In the genomic region with DNA sequence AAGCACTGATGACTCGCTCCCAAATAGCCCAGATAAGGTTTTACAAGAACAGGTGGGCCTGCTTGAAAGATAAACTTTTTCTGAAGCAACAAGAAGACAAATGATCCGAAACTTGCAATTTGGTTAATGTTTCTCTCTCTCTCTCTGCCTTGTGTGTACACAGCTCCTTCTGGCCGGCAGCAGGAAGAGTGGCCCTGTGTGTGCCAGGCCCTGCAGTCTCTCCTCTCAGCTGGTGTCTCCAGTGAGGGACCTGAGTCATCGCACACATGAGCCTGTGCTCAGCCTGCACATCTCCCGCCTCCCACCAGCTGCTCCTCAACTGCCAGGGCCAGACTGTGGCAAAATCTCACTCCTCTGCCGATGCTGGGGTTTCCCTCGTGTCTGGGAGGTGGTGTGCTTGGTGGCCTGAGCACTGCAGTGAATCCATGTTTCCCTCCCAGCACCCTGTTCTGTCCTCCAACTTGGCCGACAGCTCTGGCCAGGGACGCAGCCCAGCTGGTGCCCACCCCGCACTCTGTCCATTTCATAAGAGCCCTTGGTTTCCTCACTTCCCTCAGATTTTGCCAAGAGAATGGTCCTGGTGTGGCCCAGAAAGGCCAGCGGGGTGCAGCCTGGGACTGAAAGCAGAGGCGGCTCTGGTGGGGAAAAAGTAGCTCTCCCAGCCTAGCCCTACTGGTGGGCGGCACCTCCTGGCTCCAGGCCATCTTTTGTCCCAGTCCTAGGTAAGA, we compare ENCODE assay signal across 11 cellular contexts. TPM values are rescaled to one million over a fixed set of nuclear protein-coding genes. Genes with fewer than 3 reads are reported as not detected.
DNase-seq lines count a peak whose midpoint lies in the region; ATAC-seq, FAIRE-seq and TF ChIP-seq lines count a peak whose summit lies in the region.
"Had no signal": no experiment of that assay in that cellular context is flagged by ENCODE, and none has a peak within 500 bp of the region (broad histone marks: within the 10 kb centered on the region; RNA-seq: fewer than 3 reads in every experiment).

No MANE protein-coding gene starts in this region.

- no peaks in the 10 kb centered on the region for H3K27me3 ChIP-seq in colonic mucosa

- H3K9me3 ChIP-seq in colonic mucosa = no peaks in the 10 kb centered on the region

- intact Hi-C loops in colonic mucosa (cut with DNase I) = no loop called here

- H3K36me3 Mint-ChIP-seq in activated CD8-positive, alpha-beta memory T cell treated with anti-CD3 and anti-CD28 coated beads, Interleukin-2, amount 10 ng/mL, durations not matched to agents 7 days and 5 days = no peaks in the 10 kb centered on the region
- no peaks in the 10 kb centered on the region for H3K36me3 Mint-ChIP-seq in osteocyte (ENCODE audit: unreplicated experiment)
- H3K36me3 Mint-ChIP-seq: memory B cell had no signal

- peaks cover 34% of the 10 kb centered on the region for H3K4me1 Mint-ChIP-seq in activated CD8-positive, alpha-beta memory T cell treated with anti-CD3 and anti-CD28 coated beads, Interleukin-2, amount 10 ng/mL, durations not matched to agents 7 days and 5 days
- H3K4me1 Mint-ChIP-seq in osteocyte (ENCODE audit: unreplicated experiment) = peaks cover 10% of the 10 kb centered on the region

- CTCF ChIA-PET in activated CD8-positive, alpha-beta memory T cell treated with anti-CD3 and anti-CD28 coated beads, Interleukin-2, amount 10 ng/mL, durations not matched to agents 7 days and 5 days (lab: Charles Lee) = interaction anchor here (3.3 kb wide), 1 partner anchor 11 kb away, joined by 17 read pairs; no protein-coding TSS in a partner anchor

- DNase-seq in activated CD8-positive, alpha-beta memory T cell treated with anti-CD3 and anti-CD28 coated beads, Interleukin-2, amount 10 ng/mL, durations not matched to agents 7 days and 5 days = peak; percentile 30
- no peak for DNase-seq in activated CD8-positive, alpha-beta memory T cell treated with anti-CD3 and anti-CD28 coated beads, Interleukin-2, amount 50 U/mL, for 4 hours
- peak; percentile 69 for DNase-seq in NCI-H1092 treated with DMSO at 0.1 percent for 48 hours (lab: John Stamatoyannopoulos, UW)
- peak; percentile 70 for DNase-seq in colonic mucosa
- DNase-seq in osteocyte (ENCODE audit: extremely low spot score, unreplicated experiment) = peak; percentile 80
- no peak for DNase-seq in D721Med (ENCODE audit: insufficient read length, low spot score)
- DNase-seq in NCI-H1048 (lab: John Stamatoyannopoulos, UW) = no peak
- DNase-seq: DND-41 had no signal

- H3K4me3 ChIP-seq in colonic mucosa = no peak overlapping the region

- H3K9me3 Mint-ChIP-seq in activated CD8-positive, alpha-beta memory T cell treated with anti-CD3 and anti-CD28 coated beads, Interleukin-2, amount 10 ng/mL, durations not matched to agents 7 days and 5 days (ENCODE audit: low read depth) = no peaks in the 10 kb centered on the region
- H3K9me3 Mint-ChIP-seq in osteocyte (ENCODE audit: unreplicated experiment) = no peaks in the 10 kb centered on the region
- H3K9me3 Mint-ChIP-seq: memory B cell had no signal

- H3K27ac Mint-ChIP-seq in activated CD8-positive, alpha-beta memory T cell treated with anti-CD3 and anti-CD28 coated beads, Interleukin-2, amount 10 ng/mL, durations not matched to agents 7 days and 5 days = no peak overlapping the region
- peak overlapping the region; percentile 15 for H3K27ac Mint-ChIP-seq in osteocyte (ENCODE audit: unreplicated experiment)
- H3K27ac Mint-ChIP-seq: memory B cell had no signal

- no peak for ATAC-seq in activated CD8-positive, alpha-beta memory T cell treated with anti-CD3 and anti-CD28 coated beads, Interleukin-2, amount 10 ng/mL, durations not matched to agents 7 days and 5 days
- no peak for ATAC-seq in HG02884 (IDR thresholded peaks at IDR 0.05; ENCODE audit: unreplicated experiment)

- H3K4me1 ChIP-seq in colonic mucosa = peaks cover 20% of the 10 kb centered on the region

- H3K27ac ChIP-seq in colonic mucosa = no peak overlapping the region

- no peak for TF ChIP-seq CTCF in colonic mucosa (IDR thresholded peaks at IDR 0.05)
- no peak for TF ChIP-seq CTCF in osteocyte (IDR thresholded peaks at IDR 0.05)
- no peak for TF ChIP-seq CTCF in D721Med (IDR thresholded peaks at IDR 0.05; ENCODE audit: insufficient read depth, missing control alignments)

- no peaks in the 10 kb centered on the region for H3K36me3 ChIP-seq in colonic mucosa

- H3K9ac ChIP-seq in colonic mucosa (ENCODE audit: low read depth in 2 of 2, low read length in 2 of 2) = no peak overlapping the region

- peaks cover 76% of the 10 kb centered on the region for H3K27me3 Mint-ChIP-seq in activated CD8-positive, alpha-beta memory T cell treated with anti-CD3 and anti-CD28 coated beads, Interleukin-2, amount 10 ng/mL, durations not matched to agents 7 days and 5 days
- H3K27me3 Mint-ChIP-seq in osteocyte (ENCODE audit: unreplicated experiment) = peaks cover 48% of the 10 kb centered on the region

- no peak overlapping the region for H3K4me3 Mint-ChIP-seq in activated CD8-positive, alpha-beta memory T cell treated with anti-CD3 and anti-CD28 coated beads, Interleukin-2, amount 10 ng/mL, durations not matched to agents 7 days and 5 days
- H3K4me3 Mint-ChIP-seq in osteocyte (ENCODE audit: unreplicated experiment) = no peak overlapping the region
- H3K4me3 Mint-ChIP-seq: memory B cell had no signal

- no peak for FAIRE-seq in D721Med (lab: Jason Lieb, UNC)
- FAIRE-seq: TTC549 had no signal

RNA-seq across cellular contexts. Expression of gene ERMARD, which starts 49.4 kb away (rescaled TPM):
- total RNA-seq in activated CD8-positive, alpha-beta memory T cell treated with anti-CD3 and anti-CD28 coated beads, Interleukin-2, amount 10 ng/mL, durations not matched to agents 7 days and 5 days = 10 to 100 TPM; 29.3 to 36.7 TPM
- total RNA-seq in colonic mucosa = 10 to 100 TPM; 14.2 to 15.7 TPM
- 34.6 and 39.9 TPM in 2 replicates for total RNA-seq in osteocyte

RNA-seq across cellular contexts. Expression of gene DYNLT2, which starts 49.5 kb away (rescaled TPM):
- 1 to 10 TPM; 2.0 to 3.3 TPM for total RNA-seq in activated CD8-positive, alpha-beta memory T cell treated with anti-CD3 and anti-CD28 coated beads, Interleukin-2, amount 10 ng/mL, durations not matched to agents 7 days and 5 days
- 1 to 10 TPM; 1.4 to 2.2 TPM for total RNA-seq in colonic mucosa
- total RNA-seq in osteocyte = 1.4 and 3.0 TPM in 2 replicates

Comparison
In these comparisons a context has a peak if more than half of its experiments do, and no peak if none do; other contexts are left out.
1. DNase-seq: peak in activated CD8-positive, alpha-beta memory T cell treated with anti-CD3 and anti-CD28 coated beads, Interleukin-2, amount 10 ng/mL, durations not matched to agents 7 days and 5 days (single experiment), NCI-H1092 treated with DMSO at 0.1 percent for 48 hours (single experiment), colonic mucosa (single experiment) and osteocyte (single experiment); none in activated CD8-positive, alpha-beta memory T cell treated with anti-CD3 and anti-CD28 coated beads, Interleukin-2, amount 50 U/mL, for 4 hours (single experiment), D721Med (single experiment) and NCI-H1048 (single experiment).